8 cellular contexts compared by ENCODE assay signal in genomic region chr19:3358919-3359849, GRCh38. TPM values are rescaled to one million over a fixed set of nuclear protein-coding genes. Genes with fewer than 3 reads are reported as not detected.
DNase-seq lines count a peak whose midpoint lies in the region; TF ChIP-seq lines count a peak whose summit lies in the region.

No MANE protein-coding gene starts in this region.

- no CpG with 5 or more reads among the region's 126 CpGs for WGBS in esophagus squamous epithelium, 2 donors

- DNase-seq in NCI-H2029 (lab: John Stamatoyannopoulos, UW) (peak; percentile 50), NCI-H2029 treated with DMSO at 0.1 percent for 48 hours (lab: John Stamatoyannopoulos, UW) (no peak), NCI-H2196 (lab: John Stamatoyannopoulos, UW; ENCODE audit: unreplicated experiment) (peak; percentile 72), esophagus squamous epithelium (lab: John Stamatoyannopoulos, UW) (no peak), nephron progenitor cell (peak; percentile 52), NCI-H2107 (lab: John Stamatoyannopoulos, UW) (no peak)
- DNase-seq in activated T-cell treated with anti-CD3 and anti-CD28 coated beads, Interleukin-2, amount 50 U/mL, for 24 hours = peak; percentile 80

- peak overlapping the region; percentile 85 to 100 (median 96) for H3K4me3 ChIP-seq in esophagus squamous epithelium

- H3K27ac ChIP-seq in esophagus squamous epithelium = peak overlapping the region; percentile 96 to 100 (median 98)
- peak overlapping the region; percentile 91 for H3K27ac ChIP-seq in temporal lobe (ENCODE audit: low read depth, low read length)

- TF ChIP-seq CTCF in esophagus squamous epithelium (IDR thresholded peaks at IDR 0.05) = no peak
- TF ChIP-seq CTCF in nephron progenitor cell (IDR thresholded peaks at IDR 0.05) = no peak

- peaks cover 6% of the 10 kb centered on the region for H3K27me3 Mint-ChIP-seq in activated T-cell treated with anti-CD3 and anti-CD28 coated beads, Interleukin-2, amount 50 U/mL, for 24 hours
- H3K27me3 Mint-ChIP-seq in nephron progenitor cell (ENCODE audit: low read depth, poor library complexity) = peaks cover 89% of the 10 kb centered on the region

- peak overlapping the region; percentile 79 for H3K4me3 Mint-ChIP-seq in activated T-cell treated with anti-CD3 and anti-CD28 coated beads, Interleukin-2, amount 50 U/mL, for 24 hours
- peak overlapping the region; percentile 75 for H3K4me3 Mint-ChIP-seq in nephron progenitor cell

- H3K36me3 ChIP-seq in esophagus squamous epithelium = no peaks in the 10 kb centered on the region

- H3K4me1 ChIP-seq in esophagus squamous epithelium = peaks cover 22 to 57% (median 26%) of the 10 kb centered on the region in 3 donors

- intact Hi-C loops in esophagus squamous epithelium (cut with DNase I) = no loop called here

- peak in 1 of 4 donors; percentile 45 for TF ChIP-seq POLR2A in esophagus squamous epithelium (IDR thresholded peaks at IDR 0.05)

- H3K36me3 Mint-ChIP-seq in activated T-cell treated with anti-CD3 and anti-CD28 coated beads, Interleukin-2, amount 50 U/mL, for 24 hours (ENCODE audit: low read depth) = peaks cover 8% of the 10 kb centered on the region
- H3K36me3 Mint-ChIP-seq in nephron progenitor cell (ENCODE audit: low read depth) = peaks cover 9% of the 10 kb centered on the region

- peaks cover 44% of the 10 kb centered on the region for H3K4me1 Mint-ChIP-seq in activated T-cell treated with anti-CD3 and anti-CD28 coated beads, Interleukin-2, amount 50 U/mL, for 24 hours (ENCODE audit: low read depth)
- peaks cover 11% of the 10 kb centered on the region for H3K4me1 Mint-ChIP-seq in nephron progenitor cell

- H3K27me3 ChIP-seq in esophagus squamous epithelium = no peaks in the 10 kb centered on the region

- H3K9me3 Mint-ChIP-seq in activated T-cell treated with anti-CD3 and anti-CD28 coated beads, Interleukin-2, amount 50 U/mL, for 24 hours = no peaks in the 10 kb centered on the region
- H3K9me3 Mint-ChIP-seq in nephron progenitor cell = peaks cover 20% of the 10 kb centered on the region

- H3K9me3 ChIP-seq in esophagus squamous epithelium = no peaks in the 10 kb centered on the region

- peak overlapping the region; percentile 72 for H3K27ac Mint-ChIP-seq in activated T-cell treated with anti-CD3 and anti-CD28 coated beads, Interleukin-2, amount 50 U/mL, for 24 hours
- H3K27ac Mint-ChIP-seq in nephron progenitor cell = no peak overlapping the region

RNA-seq across cellular contexts. Expression of gene NFIC, which starts 7.2 kb away (rescaled TPM):
- total RNA-seq in esophagus squamous epithelium (10 to 100 TPM; 40.8 to 80.9 (median 61.0) TPM), temporal lobe (7.1 TPM)

Comparison
In these comparisons a context has a peak if more than half of its experiments do, and no peak if none do; other contexts are left out.
1. DNase-seq: peak in NCI-H2029 (single experiment), NCI-H2196 (single experiment), activated T-cell treated with anti-CD3 and anti-CD28 coated beads, Interleukin-2, amount 50 U/mL, for 24 hours (single experiment) and nephron progenitor cell (single experiment); none in NCI-H2029 treated with DMSO at 0.1 percent for 48 hours (single experiment), esophagus squamous epithelium (single experiment) and NCI-H2107 (single experiment).